21 cellular contexts compared by ENCODE assay signal in genomic region chr20:35042268-35042667, GRCh38. TPM values are rescaled to one million over a fixed set of nuclear protein-coding genes. Genes with fewer than 3 reads are reported as not detected.
DNase-seq lines count a peak whose midpoint lies in the region; ATAC-seq and TF ChIP-seq lines count a peak whose summit lies in the region.
"Had no signal": no experiment of that assay in that cellular context is flagged by ENCODE, and none has a peak within 500 bp of the region (broad histone marks: within the 10 kb centered on the region; RNA-seq: fewer than 3 reads in every experiment).

No MANE protein-coding gene starts in this region.

- no peak for TF ChIP-seq POLR2A in esophagus squamous epithelium (IDR thresholded peaks at IDR 0.05)

- H3K4me3 ChIP-seq in esophagus squamous epithelium: no peak overlapping the region
- H3K4me3 ChIP-seq: SJSA1 had no signal

- no peak overlapping the region for H3K4me3 Mint-ChIP-seq in CD4-positive, alpha-beta T cell
- H3K4me3 Mint-ChIP-seq: B cell, CD14-positive monocyte had no signal

- POLR2A ChIA-PET in CD4-positive, alpha-beta T cell (lab: Charles Lee): no interaction called here

- H3K27me3 ChIP-seq in CD4-positive, alpha-beta T cell (ENCODE audit: control insufficient read depth, insufficient read depth, low read length): no peaks in the 10 kb centered on the region
- H3K27me3 ChIP-seq in esophagus squamous epithelium: no peaks in the 10 kb centered on the region
- H3K27me3 ChIP-seq: SJSA1 had no signal

- H3K36me3 ChIP-seq in esophagus squamous epithelium: peaks cover 0 to 100% (median 0%) of the 10 kb centered on the region in 3 donors

- no peak for TF ChIP-seq CTCF in CD4-positive, alpha-beta T cell (IDR thresholded peaks at IDR 0.05)
- TF ChIP-seq CTCF in esophagus squamous epithelium (IDR thresholded peaks at IDR 0.05): no peak

- no peak for DNase-seq in CD4-positive, alpha-beta T cell
- DNase-seq in caudate nucleus (lab: John Stamatoyannopoulos, UW): peak in 1 of 61 donors; percentile 2
- DNase-seq in medulla oblongata (ENCODE audit: extremely low spot score): peak; percentile 64
- DNase-seq in superior temporal gyrus (ENCODE audit: extremely low spot score): peak; percentile 69
- DNase-seq in esophagus squamous epithelium (lab: John Stamatoyannopoulos, UW): no peak
- no peak for DNase-seq in NCI-H1105 treated with DMSO at 0.1 percent for 48 hours (lab: John Stamatoyannopoulos, UW)
- no peak for DNase-seq in NCI-H2107 (lab: John Stamatoyannopoulos, UW)
- DNase-seq: DMS53, GDM1, GOT3, HCEC 1CT, KG1, NCI-H1694, NCI-H2081, NCI-H2171 treated with DMSO at 0.1 percent for 48 hours, NCI-H446, NCI-H526 treated with DMSO at 0.1 percent for 48 hours had no signal

- H3K9me3 ChIP-seq in CD4-positive, alpha-beta T cell (ENCODE audit: control insufficient read depth, low read length): no peaks in the 10 kb centered on the region
- H3K9me3 ChIP-seq in esophagus squamous epithelium: no peaks in the 10 kb centered on the region
- H3K9me3 ChIP-seq: SJSA1 had no signal

- ATAC-seq in CD4-positive, alpha-beta T cell (ENCODE audit: poor library complexity): no peak
- ATAC-seq: Right ventricle myocardium inferior had no signal

- H3K9me3 Mint-ChIP-seq in CD4-positive, alpha-beta T cell: no peaks in the 10 kb centered on the region
- H3K9me3 Mint-ChIP-seq: CD14-positive monocyte had no signal

- H3K36me3 Mint-ChIP-seq in CD4-positive, alpha-beta T cell (ENCODE audit: low read depth): peaks cover 79% of the 10 kb centered on the region

- no peaks in the 10 kb centered on the region for H3K27me3 Mint-ChIP-seq in CD4-positive, alpha-beta T cell
- H3K27me3 Mint-ChIP-seq: B cell had no signal

- intact Hi-C loops in CD4-positive, alpha-beta T cell (cut with DNase I, micrococcal nuclease): no loop called here
- intact Hi-C loops in esophagus squamous epithelium (cut with DNase I): no loop called here

- no peaks in the 10 kb centered on the region for H3K4me1 ChIP-seq in esophagus squamous epithelium
- H3K4me1 ChIP-seq: SJSA1 had no signal

- peak overlapping the region; percentile 14 for H3K27ac Mint-ChIP-seq in CD4-positive, alpha-beta T cell
- H3K27ac Mint-ChIP-seq: B cell, CD14-positive monocyte had no signal

- CTCF ChIA-PET in CD4-positive, alpha-beta T cell (lab: Charles Lee): interaction anchor here (0.7 kb wide), 1 partner anchor 49 kb away, joined by 3 read pairs; no protein-coding TSS in a partner anchor

- no peaks in the 10 kb centered on the region for H3K4me1 Mint-ChIP-seq in CD4-positive, alpha-beta T cell (ENCODE audit: low read depth)
- H3K4me1 Mint-ChIP-seq: B cell, CD14-positive monocyte had no signal

- H3K27ac ChIP-seq in CD4-positive, alpha-beta T cell (ENCODE audit: low read depth, low read length): no peak overlapping the region
- H3K27ac ChIP-seq in caudate nucleus (ENCODE audit: low read depth, low read length) (peak overlapping the region; percentile 28), esophagus squamous epithelium (no peak overlapping the region)
- H3K27ac ChIP-seq: SJSA1 had no signal

RNA-seq across cellular contexts. Expression of gene TRPC4AP, which starts 50.3 kb away (rescaled TPM):
- total RNA-seq in CD4-positive, alpha-beta T cell: 10 to 100 TPM; 56.3 to 60.6 TPM
- 10 to 100 TPM; 35.2 to 50.4 (median 47.2) TPM for total RNA-seq in esophagus squamous epithelium

Comparison
In these comparisons a context has a peak if more than half of its experiments do, and no peak if none do; other contexts are left out.
1. DNase-seq: peak in medulla oblongata (single experiment) and superior temporal gyrus (single experiment); none in CD4-positive, alpha-beta T cell (0 of 10), esophagus squamous epithelium (single experiment), NCI-H1105 treated with DMSO at 0.1 percent for 48 hours (single experiment) and NCI-H2107 (single experiment).